In the genomic region with DNA sequence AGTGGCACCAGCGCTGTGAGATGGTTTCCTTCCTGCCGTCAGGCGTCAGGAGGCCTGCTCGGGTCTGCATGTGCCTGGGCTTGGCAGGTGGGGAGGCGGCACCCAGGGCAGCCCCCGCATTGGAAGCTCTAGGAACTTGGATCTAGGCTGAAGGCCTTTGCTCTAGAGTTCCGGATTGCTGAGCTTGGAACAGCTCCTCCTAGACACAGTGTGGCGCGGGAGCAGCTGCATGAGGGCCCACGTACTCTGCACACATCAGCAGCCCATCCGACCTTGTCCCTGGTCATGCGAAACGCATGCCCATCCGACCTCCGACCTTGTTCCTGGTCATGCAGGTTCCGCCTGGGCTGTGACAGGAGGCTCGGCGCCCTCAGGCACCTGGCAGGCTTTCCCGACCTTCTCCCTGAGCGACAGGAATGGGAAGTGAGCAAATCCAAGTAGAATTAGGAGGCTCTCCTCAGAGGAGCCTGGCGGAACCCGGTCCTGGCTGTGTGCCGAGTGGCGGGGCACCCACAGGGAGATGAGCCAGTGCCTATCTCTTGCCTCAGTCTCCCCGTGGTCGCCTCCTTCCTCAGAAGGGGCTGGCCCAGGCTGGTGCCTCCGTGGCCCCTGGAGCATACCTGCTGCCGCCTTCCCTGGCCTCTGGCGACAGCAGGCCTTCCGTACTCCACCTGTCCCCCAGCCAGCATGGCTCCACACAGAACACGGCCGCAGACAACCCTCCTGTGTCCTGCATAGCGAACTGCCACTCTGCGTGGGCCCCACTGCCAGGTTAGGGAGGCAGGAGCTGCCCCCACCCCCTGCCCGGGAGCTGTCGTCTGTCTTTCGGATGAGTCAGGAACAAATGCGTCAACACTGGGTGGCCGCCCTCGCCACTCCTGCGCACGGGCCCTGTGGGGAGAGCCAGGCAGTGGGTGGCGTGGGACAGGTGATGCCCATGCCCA, we compare ENCODE assay signal across 2 cellular contexts.
TF ChIP-seq lines count a peak whose summit lies in the region.

No MANE protein-coding gene starts in this region.

TF ChIP-seq in GM23338, 12 proteins besides CTCF, POLR2A, EP300 and RAD21 (continues in another document):
- TF ChIP-seq ZNF114 (CRISPR knock-in tag; IDR thresholded peaks at IDR 0.05) (no peak), CREB1 (CRISPR knock-in tag; IDR thresholded peaks at IDR 0.05; ENCODE audit: low read depth) (no peak), EZH2 (IDR thresholded peaks at IDR 0.05; ENCODE audit: low read depth, unreplicated experiment) (no peak), JUNB (IDR thresholded peaks at IDR 0.05; ENCODE audit: unreplicated experiment) (no peak), NANOG (IDR thresholded peaks at IDR 0.05; ENCODE audit: borderline replicate concordance) (no peak), POLR2AphosphoS5 (IDR thresholded peaks at IDR 0.05; ENCODE audit: low read depth) (no peak), ZNF331 (CRISPR knock-in tag; IDR thresholded peaks at IDR 0.05; ENCODE audit: low read depth) (no peak), STAT1 (IDR thresholded peaks at IDR 0.05; ENCODE audit: unreplicated experiment) (no peak)
- TF ChIP-seq, protein P1, sequence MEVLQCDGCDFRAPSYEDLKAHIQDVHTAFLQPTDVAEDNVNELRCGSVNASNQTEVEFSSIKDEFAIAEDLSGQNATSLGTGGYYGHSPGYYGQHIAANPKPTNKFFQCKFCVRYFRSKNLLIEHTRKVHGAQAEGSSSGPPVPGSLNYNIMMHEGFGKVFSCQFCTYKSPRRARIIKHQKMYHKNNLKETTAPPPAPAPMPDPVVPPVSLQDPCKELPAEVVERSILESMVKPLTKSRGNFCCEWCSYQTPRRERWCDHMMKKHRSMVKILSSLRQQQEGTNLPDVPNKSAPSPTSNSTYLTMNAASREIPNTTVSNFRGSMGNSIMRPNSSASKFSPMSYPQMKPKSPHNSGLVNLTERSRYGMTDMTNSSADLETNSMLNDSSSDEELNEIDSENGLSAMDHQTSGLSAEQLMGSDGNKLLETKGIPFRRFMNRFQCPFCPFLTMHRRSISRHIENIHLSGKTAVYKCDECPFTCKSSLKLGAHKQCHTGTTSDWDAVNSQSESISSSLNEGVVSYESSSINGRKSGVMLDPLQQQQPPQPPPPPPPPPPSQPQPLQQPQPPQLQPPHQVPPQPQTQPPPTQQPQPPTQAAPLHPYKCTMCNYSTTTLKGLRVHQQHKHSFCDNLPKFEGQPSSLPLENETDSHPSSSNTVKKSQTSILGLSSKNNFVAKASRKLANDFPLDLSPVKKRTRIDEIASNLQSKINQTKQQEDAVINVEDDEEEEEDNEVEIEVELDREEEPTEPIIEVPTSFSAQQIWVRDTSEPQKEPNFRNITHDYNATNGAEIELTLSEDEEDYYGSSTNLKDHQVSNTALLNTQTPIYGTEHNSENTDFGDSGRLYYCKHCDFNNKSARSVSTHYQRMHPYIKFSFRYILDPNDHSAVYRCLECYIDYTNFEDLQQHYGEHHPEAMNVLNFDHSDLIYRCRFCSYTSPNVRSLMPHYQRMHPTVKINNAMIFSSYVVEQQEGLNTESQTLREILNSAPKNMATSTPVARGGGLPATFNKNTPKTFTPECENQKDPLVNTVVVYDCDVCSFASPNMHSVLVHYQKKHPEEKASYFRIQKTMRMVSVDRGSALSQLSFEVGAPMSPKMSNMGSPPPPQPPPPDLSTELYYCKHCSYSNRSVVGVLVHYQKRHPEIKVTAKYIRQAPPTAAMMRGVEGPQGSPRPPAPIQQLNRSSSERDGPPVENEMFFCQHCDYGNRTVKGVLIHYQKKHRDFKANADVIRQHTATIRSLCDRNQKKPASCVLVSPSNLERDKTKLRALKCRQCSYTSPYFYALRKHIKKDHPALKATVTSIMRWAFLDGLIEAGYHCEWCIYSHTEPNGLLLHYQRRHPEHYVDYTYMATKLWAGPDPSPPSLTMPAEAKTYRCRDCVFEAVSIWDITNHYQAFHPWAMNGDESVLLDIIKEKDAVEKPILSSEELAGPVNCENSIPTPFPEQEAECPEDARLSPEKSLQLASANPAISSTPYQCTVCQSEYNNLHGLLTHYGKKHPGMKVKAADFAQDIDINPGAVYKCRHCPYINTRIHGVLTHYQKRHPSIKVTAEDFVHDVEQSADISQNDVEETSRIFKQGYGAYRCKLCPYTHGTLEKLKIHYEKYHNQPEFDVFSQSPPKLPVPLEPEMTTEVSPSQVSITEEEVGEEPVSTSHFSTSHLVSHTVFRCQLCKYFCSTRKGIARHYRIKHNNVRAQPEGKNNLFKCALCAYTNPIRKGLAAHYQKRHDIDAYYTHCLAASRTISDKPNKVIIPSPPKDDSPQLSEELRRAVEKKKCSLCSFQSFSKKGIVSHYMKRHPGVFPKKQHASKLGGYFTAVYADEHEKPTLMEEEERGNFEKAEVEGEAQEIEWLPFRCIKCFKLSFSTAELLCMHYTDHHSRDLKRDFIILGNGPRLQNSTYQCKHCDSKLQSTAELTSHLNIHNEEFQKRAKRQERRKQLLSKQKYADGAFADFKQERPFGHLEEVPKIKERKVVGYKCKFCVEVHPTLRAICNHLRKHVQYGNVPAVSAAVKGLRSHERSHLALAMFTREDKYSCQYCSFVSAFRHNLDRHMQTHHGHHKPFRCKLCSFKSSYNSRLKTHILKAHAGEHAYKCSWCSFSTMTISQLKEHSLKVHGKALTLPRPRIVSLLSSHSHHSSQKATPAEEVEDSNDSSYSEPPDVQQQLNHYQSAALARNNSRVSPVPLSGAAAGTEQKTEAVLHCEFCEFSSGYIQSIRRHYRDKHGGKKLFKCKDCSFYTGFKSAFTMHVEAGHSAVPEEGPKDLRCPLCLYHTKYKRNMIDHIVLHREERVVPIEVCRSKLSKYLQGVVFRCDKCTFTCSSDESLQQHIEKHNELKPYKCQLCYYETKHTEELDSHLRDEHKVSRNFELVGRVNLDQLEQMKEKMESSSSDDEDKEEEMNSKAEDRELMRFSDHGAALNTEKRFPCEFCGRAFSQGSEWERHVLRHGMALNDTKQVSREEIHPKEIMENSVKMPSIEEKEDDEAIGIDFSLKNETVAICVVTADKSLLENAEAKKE (CRISPR knock-in tag; IDR thresholded peaks at IDR 0.05): no peak
- TF ChIP-seq, protein P2, sequence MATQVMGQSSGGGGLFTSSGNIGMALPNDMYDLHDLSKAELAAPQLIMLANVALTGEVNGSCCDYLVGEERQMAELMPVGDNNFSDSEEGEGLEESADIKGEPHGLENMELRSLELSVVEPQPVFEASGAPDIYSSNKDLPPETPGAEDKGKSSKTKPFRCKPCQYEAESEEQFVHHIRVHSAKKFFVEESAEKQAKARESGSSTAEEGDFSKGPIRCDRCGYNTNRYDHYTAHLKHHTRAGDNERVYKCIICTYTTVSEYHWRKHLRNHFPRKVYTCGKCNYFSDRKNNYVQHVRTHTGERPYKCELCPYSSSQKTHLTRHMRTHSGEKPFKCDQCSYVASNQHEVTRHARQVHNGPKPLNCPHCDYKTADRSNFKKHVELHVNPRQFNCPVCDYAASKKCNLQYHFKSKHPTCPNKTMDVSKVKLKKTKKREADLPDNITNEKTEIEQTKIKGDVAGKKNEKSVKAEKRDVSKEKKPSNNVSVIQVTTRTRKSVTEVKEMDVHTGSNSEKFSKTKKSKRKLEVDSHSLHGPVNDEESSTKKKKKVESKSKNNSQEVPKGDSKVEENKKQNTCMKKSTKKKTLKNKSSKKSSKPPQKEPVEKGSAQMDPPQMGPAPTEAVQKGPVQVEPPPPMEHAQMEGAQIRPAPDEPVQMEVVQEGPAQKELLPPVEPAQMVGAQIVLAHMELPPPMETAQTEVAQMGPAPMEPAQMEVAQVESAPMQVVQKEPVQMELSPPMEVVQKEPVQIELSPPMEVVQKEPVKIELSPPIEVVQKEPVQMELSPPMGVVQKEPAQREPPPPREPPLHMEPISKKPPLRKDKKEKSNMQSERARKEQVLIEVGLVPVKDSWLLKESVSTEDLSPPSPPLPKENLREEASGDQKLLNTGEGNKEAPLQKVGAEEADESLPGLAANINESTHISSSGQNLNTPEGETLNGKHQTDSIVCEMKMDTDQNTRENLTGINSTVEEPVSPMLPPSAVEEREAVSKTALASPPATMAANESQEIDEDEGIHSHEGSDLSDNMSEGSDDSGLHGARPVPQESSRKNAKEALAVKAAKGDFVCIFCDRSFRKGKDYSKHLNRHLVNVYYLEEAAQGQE (IDR thresholded peaks at IDR 0.05; ENCODE audit: unreplicated experiment): no peak

TF ChIP-seq in HepG2, 621 proteins besides CTCF, POLR2A, EP300 and RAD21:
- 0 out of 2 replicates have a peak, but pooled peaks have one; percentile 9 for TF ChIP-seq MTA1 (CRISPR knock-in tag; IDR thresholded peaks at IDR 0.05; ENCODE audit: borderline replicate concordance)
- no peak for TF ChIP-seq SRY (CRISPR knock-in tag; IDR thresholded peaks at IDR 0.05)
